In the genomic region with DNA sequence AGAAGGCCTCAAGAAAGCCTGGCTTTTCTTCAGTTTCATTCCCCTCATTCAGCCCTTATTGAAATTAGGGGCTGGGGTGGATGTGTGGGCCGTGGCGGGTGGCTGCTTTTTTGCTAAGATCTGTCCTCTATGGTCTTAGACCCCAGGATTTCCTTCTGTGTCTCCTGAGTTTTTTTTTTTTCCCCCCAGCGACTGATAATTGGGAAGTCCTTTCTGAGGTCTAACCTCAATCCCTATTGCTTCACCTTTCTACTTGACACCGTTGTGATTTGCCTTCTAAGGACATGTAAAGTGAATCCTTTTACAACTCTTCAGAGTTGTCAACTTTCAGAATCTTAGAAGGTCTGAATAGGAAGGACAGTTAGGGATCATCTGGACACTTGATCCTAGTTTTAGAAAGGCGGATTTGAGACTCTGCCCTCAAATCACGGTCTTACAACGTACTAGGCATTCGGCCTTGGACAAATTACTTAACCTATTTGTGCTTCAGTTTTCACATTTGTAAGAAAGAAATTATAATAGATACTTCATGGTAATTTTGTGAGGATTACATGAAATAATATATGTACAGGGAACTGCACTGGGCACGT, we compare ENCODE assay signal across 1 cellular context.
TF ChIP-seq lines count a peak whose summit lies in the region.

No MANE protein-coding gene starts in this region.

TF ChIP-seq in HepG2, 621 proteins besides CTCF, POLR2A, EP300 and RAD21:
- no peak for TF ChIP-seq MBD4 (IDR thresholded peaks at IDR 0.05; ENCODE audit: borderline replicate concordance, low read length)
- no peak for TF ChIP-seq CREB1 (IDR thresholded peaks at IDR 0.05)
- 0 out of 2 replicates have a peak, but pooled peaks have one; percentile 17 for TF ChIP-seq CREB1 (CRISPR knock-in tag; IDR thresholded peaks at IDR 0.05)
- peak; percentile 84; the same call in 1 of the 2 replicates for TF ChIP-seq KDM1A (CRISPR knock-in tag; IDR thresholded peaks at IDR 0.05)
- TF ChIP-seq, protein P1, sequence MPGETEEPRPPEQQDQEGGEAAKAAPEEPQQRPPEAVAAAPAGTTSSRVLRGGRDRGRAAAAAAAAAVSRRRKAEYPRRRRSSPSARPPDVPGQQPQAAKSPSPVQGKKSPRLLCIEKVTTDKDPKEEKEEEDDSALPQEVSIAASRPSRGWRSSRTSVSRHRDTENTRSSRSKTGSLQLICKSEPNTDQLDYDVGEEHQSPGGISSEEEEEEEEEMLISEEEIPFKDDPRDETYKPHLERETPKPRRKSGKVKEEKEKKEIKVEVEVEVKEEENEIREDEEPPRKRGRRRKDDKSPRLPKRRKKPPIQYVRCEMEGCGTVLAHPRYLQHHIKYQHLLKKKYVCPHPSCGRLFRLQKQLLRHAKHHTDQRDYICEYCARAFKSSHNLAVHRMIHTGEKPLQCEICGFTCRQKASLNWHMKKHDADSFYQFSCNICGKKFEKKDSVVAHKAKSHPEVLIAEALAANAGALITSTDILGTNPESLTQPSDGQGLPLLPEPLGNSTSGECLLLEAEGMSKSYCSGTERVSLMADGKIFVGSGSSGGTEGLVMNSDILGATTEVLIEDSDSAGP (CRISPR knock-in tag; IDR thresholded peaks at IDR 0.05; ENCODE audit: borderline replicate concordance), result no peak
- TF ChIP-seq NFE2L2 (IDR thresholded peaks at IDR 0.05; ENCODE audit: low read length), result no peak
- 0 out of 2 replicates have a peak, but pooled peaks have one; percentile 3 for TF ChIP-seq MYNN (CRISPR knock-in tag; IDR thresholded peaks at IDR 0.05; ENCODE audit: low read depth)
- peak; percentile 45; the same call in 1 of the 2 replicates for TF ChIP-seq ZNF615 (CRISPR knock-in tag; IDR thresholded peaks at IDR 0.05; ENCODE audit: borderline replicate concordance)
- TF ChIP-seq ZMAT3 (CRISPR knock-in tag; conservative IDR thresholded peaks at IDR 0.05), result 0 out of 2 replicates have a peak, but pooled peaks have one; percentile 0
- 0 out of 2 replicates have a peak, but pooled peaks have one; percentile 4 for TF ChIP-seq ZIK1 (CRISPR knock-in tag; IDR thresholded peaks at IDR 0.05; ENCODE audit: borderline replicate concordance, low read depth)
- TF ChIP-seq NR2F6 (IDR thresholded peaks at IDR 0.05), result peak; percentile 13; the same call in 1 of the 2 replicates
- no peak for TF ChIP-seq NR2F6 (CRISPR knock-in tag; IDR thresholded peaks at IDR 0.05)
- TF ChIP-seq ZNF775 (CRISPR knock-in tag; IDR thresholded peaks at IDR 0.05; ENCODE audit: borderline replicate concordance), result no peak
- no peak for TF ChIP-seq ARNT2 (CRISPR knock-in tag; IDR thresholded peaks at IDR 0.05; ENCODE audit: low read depth)
- TF ChIP-seq, protein P2, sequence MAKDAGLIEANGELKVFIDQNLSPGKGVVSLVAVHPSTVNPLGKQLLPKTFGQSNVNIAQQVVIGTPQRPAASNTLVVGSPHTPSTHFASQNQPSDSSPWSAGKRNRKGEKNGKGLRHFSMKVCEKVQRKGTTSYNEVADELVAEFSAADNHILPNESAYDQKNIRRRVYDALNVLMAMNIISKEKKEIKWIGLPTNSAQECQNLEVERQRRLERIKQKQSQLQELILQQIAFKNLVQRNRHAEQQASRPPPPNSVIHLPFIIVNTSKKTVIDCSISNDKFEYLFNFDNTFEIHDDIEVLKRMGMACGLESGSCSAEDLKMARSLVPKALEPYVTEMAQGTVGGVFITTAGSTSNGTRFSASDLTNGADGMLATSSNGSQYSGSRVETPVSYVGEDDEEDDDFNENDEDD (CRISPR knock-in tag; IDR thresholded peaks at IDR 0.05; ENCODE audit: borderline replicate concordance), result 0 out of 2 replicates have a peak, but pooled peaks have one; percentile 3
- TF ChIP-seq, protein P3, sequence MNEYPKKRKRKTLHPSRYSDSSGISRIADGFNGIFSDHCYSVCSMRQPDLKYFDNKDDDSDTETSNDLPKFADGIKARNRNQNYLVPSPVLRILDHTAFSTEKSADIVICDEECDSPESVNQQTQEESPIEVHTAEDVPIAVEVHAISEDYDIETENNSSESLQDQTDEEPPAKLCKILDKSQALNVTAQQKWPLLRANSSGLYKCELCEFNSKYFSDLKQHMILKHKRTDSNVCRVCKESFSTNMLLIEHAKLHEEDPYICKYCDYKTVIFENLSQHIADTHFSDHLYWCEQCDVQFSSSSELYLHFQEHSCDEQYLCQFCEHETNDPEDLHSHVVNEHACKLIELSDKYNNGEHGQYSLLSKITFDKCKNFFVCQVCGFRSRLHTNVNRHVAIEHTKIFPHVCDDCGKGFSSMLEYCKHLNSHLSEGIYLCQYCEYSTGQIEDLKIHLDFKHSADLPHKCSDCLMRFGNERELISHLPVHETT (CRISPR knock-in tag; conservative IDR thresholded peaks at IDR 0.05), result no peak
- TF ChIP-seq CHD4 (IDR thresholded peaks at IDR 0.05; ENCODE audit: borderline replicate concordance, low read length), result peak; percentile 85
- 0 out of 2 replicates have a peak, but pooled peaks have one; percentile 11 for TF ChIP-seq RFXANK (CRISPR knock-in tag; IDR thresholded peaks at IDR 0.05)
- 0 out of 2 replicates have a peak, but pooled peaks have one; percentile 5 for TF ChIP-seq SIN3A (IDR thresholded peaks at IDR 0.05; ENCODE audit: borderline replicate concordance, low read depth, low read length)
- TF ChIP-seq RCOR2 (CRISPR knock-in tag; IDR thresholded peaks at IDR 0.05), result peak; percentile 89
- 0 out of 2 replicates have a peak, but pooled peaks have one; percentile 56 for TF ChIP-seq ZNF75D (CRISPR knock-in tag; IDR thresholded peaks at IDR 0.05; ENCODE audit: borderline replicate concordance)
- TF ChIP-seq ADNP (CRISPR knock-in tag; IDR thresholded peaks at IDR 0.05), result peak; percentile 89
- TF ChIP-seq ZNF235 (CRISPR knock-in tag; IDR thresholded peaks at IDR 0.05; ENCODE audit: borderline replicate concordance), result no peak
- TF ChIP-seq ZMYM3 (CRISPR knock-in tag; IDR thresholded peaks at IDR 0.05), result peak; percentile 97
- TF ChIP-seq TBP (CRISPR knock-in tag; IDR thresholded peaks at IDR 0.05), result no peak
- no peak for TF ChIP-seq TCF12 (IDR thresholded peaks at IDR 0.05)
- 0 out of 2 replicates have a peak, but pooled peaks have one; percentile 44 for TF ChIP-seq TCF12 (CRISPR knock-in tag; IDR thresholded peaks at IDR 0.05)
